Comparison of ENCODE assay signal across 9 cellular contexts in genomic region chr14:94394594-94395305, GRCh38. TPM values are rescaled to one million over a fixed set of nuclear protein-coding genes. Genes with fewer than 3 reads are reported as not detected.
A peak's percentile ranks its signal among the peaks of the same experiment; 100 is the strongest.
DNase-seq lines count a peak whose midpoint lies in the region; ATAC-seq, FAIRE-seq and TF ChIP-seq lines count a peak whose summit lies in the region.
"Had no signal": no experiment of that assay in that cellular context is flagged by ENCODE, and none has a peak within 500 bp of the region (broad histone marks: within the 10 kb centered on the region; RNA-seq: fewer than 3 reads in every experiment).

No MANE protein-coding gene starts in this region.

- no peaks in the 10 kb centered on the region for H3K36me3 ChIP-seq in A673 (ENCODE audit: insufficient read depth, low read length, poor library complexity, severe bottlenecking)
- H3K36me3 ChIP-seq in K562 (ENCODE audit: control insufficient read depth, insufficient read depth, low read length): no peaks in the 10 kb centered on the region
- H3K36me3 ChIP-seq in lower lobe of right lung: no peaks in the 10 kb centered on the region

- H3K27me3 ChIP-seq in A673 (replicated peaks; ENCODE audit: insufficient read depth, low read depth, low read length, poor library complexity): no peaks in the 10 kb centered on the region
- peaks cover 0 to 5% of the 10 kb centered on the region in 2 experiments; a peak in 1 of 5 replicates for H3K27me3 ChIP-seq in K562 (ENCODE audit: control insufficient read depth in 2 of 2, insufficient read depth in 2 of 2, low read length in 2 of 2)
- no peaks in the 10 kb centered on the region for H3K27me3 ChIP-seq in lower lobe of right lung (ENCODE audit: low read depth)

- no peak overlapping the region for H3K4me2 ChIP-seq in K562 (ENCODE audit: insufficient read depth, low read length)

- ATAC-seq in K562: no peak; the same call in 1 of the 3 replicates
- peak; percentile 5 to 42 for ATAC-seq in lower lobe of right lung
- ATAC-seq in HG03095 (IDR thresholded peaks at IDR 0.05; ENCODE audit: unreplicated experiment): no peak
- ATAC-seq in HG02588 (IDR thresholded peaks at IDR 0.05; ENCODE audit: unreplicated experiment): no peak
- no peak for ATAC-seq in GM18907 (IDR thresholded peaks at IDR 0.05; ENCODE audit: unreplicated experiment)
- no peak for ATAC-seq in GM19452 (IDR thresholded peaks at IDR 0.05; ENCODE audit: unreplicated experiment)

- no peak overlapping the region for H2AFZ ChIP-seq in K562 (ENCODE audit: low read depth, low read length)

- intact Hi-C loops in A673 (cut with micrococcal nuclease; ENCODE audit: unreplicated experiment): no loop called here
- intact Hi-C loops in K562 (cut with micrococcal nuclease): no loop called here
- intact Hi-C loops in lower lobe of right lung (cut with DNase I): no loop called here

- TF ChIP-seq RAD21 in K562 (CRISPR knock-in tag; conservative IDR thresholded peaks at IDR 0.05 in 1 of 2, IDR thresholded peaks at IDR 0.05 in 1 of 2): no peak

- H3K9ac ChIP-seq in K562 (ENCODE audit: insufficient read depth in 1 of 2, low read depth in 2 of 2, low read length in 2 of 2): no peak overlapping the region

- H3K9me3 ChIP-seq in A673 (ENCODE audit: low read depth, low read length, poor library complexity, severe bottlenecking) (no peaks in the 10 kb centered on the region), K562 (replicated peaks; ENCODE audit: control insufficient read depth, insufficient read depth, low read depth, low read length) (no peaks in the 10 kb centered on the region), lower lobe of right lung (no peaks in the 10 kb centered on the region)

- H4K20me1 ChIP-seq in K562 (replicated peaks; ENCODE audit: control insufficient read depth, insufficient read depth, low read length): no peaks in the 10 kb centered on the region

- H3K27ac ChIP-seq in A673 (ENCODE audit: low read depth, low read length, poor library complexity, severe bottlenecking) (no peak overlapping the region), K562 (ENCODE audit: extremely low read depth, low read depth, low read length) (no peak overlapping the region), lower lobe of right lung (peak overlapping the region; percentile 73)

- no peak for TF ChIP-seq EP300 in K562 (IDR thresholded peaks at IDR 0.05; ENCODE audit: low read length)

- BruUV-seq in A673 (replicated peaks; lab: Mats Ljungman, UMichigan) (no TSS peak), K562 (replicated peaks; lab: Mats Ljungman, UMichigan) (no TSS peak)

- no peaks in the 10 kb centered on the region for H3K79me2 ChIP-seq in K562 (ENCODE audit: control insufficient read depth, insufficient read depth, low read length)

- DNase-seq in A673 (ENCODE audit: low spot score): peak; percentile 17
- peak; percentile 84 to 92 for DNase-seq in Kasumi-1 (lab: John Stamatoyannopoulos, UW)
- DNase-seq in K562 (ENCODE audit: extremely low read depth in 1 of 4, low spot score in 3 of 4): no peak
- peak; percentile 76 for DNase-seq in lower lobe of right lung

- TF ChIP-seq CTCF in A673 (conservative IDR thresholded peaks at IDR 0.05; ENCODE audit: low read depth, low read length) (no peak), K562 (IDR thresholded peaks at IDR 0.05 in 2 of 3, conservative IDR thresholded peaks at IDR 0.05 in 1 of 3; ENCODE audit: insufficient read depth in 2 of 3, low read depth in 1 of 3, low read length in 3 of 3) (no peak), lower lobe of right lung (IDR thresholded peaks at IDR 0.05) (no peak)

- CTCF ChIA-PET in A673 (lab: Charles Lee) (no interaction called here), K562 (lab: Yijun Ruan, JAX; ENCODE audit: low intra/inter-chr PET ratio) (no interaction called here)

- H3K4me3 ChIP-seq in A673 (ENCODE audit: low read depth, low read length, poor library complexity, severe bottlenecking) (no peak overlapping the region), K562 (no peak overlapping the region), lower lobe of right lung (no peak overlapping the region)

- H3K9me1 ChIP-seq in K562 (ENCODE audit: control insufficient read depth, insufficient read depth, low read length): no peaks in the 10 kb centered on the region

- no peak for TF ChIP-seq POLR2A in K562 (conservative IDR thresholded peaks at IDR 0.05)

- FAIRE-seq in K562 (lab: Jason Lieb, UNC): no peak
- FAIRE-seq: islet of Langerhans had no signal

- peaks cover 7% of the 10 kb centered on the region for H3K4me1 ChIP-seq in A673 (ENCODE audit: insufficient read depth, low read length, poor library complexity, severe bottlenecking)
- no peaks in the 10 kb centered on the region for H3K4me1 ChIP-seq in K562 (replicated peaks in 1 of 2; ENCODE audit: control insufficient read depth in 2 of 2, insufficient read depth in 2 of 2, low read length in 2 of 2)
- peaks cover 66% of the 10 kb centered on the region for H3K4me1 ChIP-seq in lower lobe of right lung

- POLR2A ChIA-PET in A673 (lab: Charles Lee; ENCODE audit: low non-redundant PET): no interaction called here
- POLR2A ChIA-PET in K562 (lab: Yijun Ruan, JAX): interaction anchor here (0.6 kb wide), 1 partner anchor 288 kb away, joined by 3 read pairs; no protein-coding TSS in a partner anchor

- in situ Hi-C loops in K562 (cut with MboI): no loop called here

- 1% methylated on average over 11 of the region's 11 CpGs for WGBS in K562 (ENCODE audit: insufficient coverage, low coverage, missing lambda C conversion rate)

TF ChIP-seq in K562, 482 proteins besides CTCF, POLR2A, EP300 and RAD21 (continues in another document):
- TF ChIP-seq SAP30 (IDR thresholded peaks at IDR 0.05; ENCODE audit: borderline replicate concordance, insufficient read depth, low read depth, low read length, poor library complexity, severe bottlenecking): no peak
- TF ChIP-seq SMARCA4 (IDR thresholded peaks at IDR 0.05): no peak

RNA-seq across cellular contexts. Expression of gene SERPINA1, which starts 6.3 kb away (rescaled TPM):
- total RNA-seq in A673 (2021) (not detected in 2 replicates), K562 (2014; rRNA removed) (not detected in 2 replicates), K562 (2014; rRNA removed; fragmentation: Illumina TruSeq; extraction: Trizol) (not detected in 2 replicates), K562 (2015; rRNA removed; fragmentation: Illumina TruSeq; extraction: Trizol) (not detected in 2 replicates), K562 (2021) (4.1 and 6.0 TPM in 2 replicates), lower lobe of right lung (994 TPM)
- total RNA-seq in K562 (2011; cell fraction: chromatin; rRNA removed; ENCODE audit: low replicate concordance): not detected in 2 replicates
- total RNA-seq in K562 (2011; cell fraction: nucleolus; rRNA removed): not detected in 2 replicates
- total RNA-seq in K562 (2011; cell fraction: nucleoplasm; rRNA removed): not detected in 2 replicates
- polyA plus RNA-seq in K562 (2011; rRNA removed) (not detected in 2 replicates), K562 (2014; fragmentation: Illumina TruSeq; extraction: Trizol) (not detected in 2 replicates), K562 (2014; fragmentation: Nextera tagmentation; extraction: Ambion mirVana) (not detected), K562 (2014; rRNA removed) (not detected in 2 replicates)
- polyA plus RNA-seq in K562 (2011; cell fraction: cytosol; rRNA removed): not detected in 2 replicates
- not detected in 2 replicates for polyA plus RNA-seq in K562 (2011; cell fraction: nucleus; rRNA removed)
- polyA plus RNA-seq in K562 (2012): 0.08 TPM in 1 of 2 replicates, not detected in the other
- polyA minus RNA-seq in K562 (2011; rRNA and poly(A)+ RNA removed): 0.36 TPM in 1 of 2 replicates, not detected in the other
- 16.9 TPM in 1 of 2 replicates, not detected in the other for polyA minus RNA-seq in K562 (2011; cell fraction: cytosol; rRNA and poly(A)+ RNA removed)
- polyA minus RNA-seq in K562 (2011; cell fraction: nucleus; rRNA and poly(A)+ RNA removed): not detected in 2 replicates

RNA-seq across cellular contexts. Expression of gene SERPINA2, which starts 28.3 kb away (rescaled TPM):
- total RNA-seq in A673 (2021): not detected in 2 replicates
- not detected in 2 replicates for total RNA-seq in K562 (2011; cell fraction: chromatin; rRNA removed; ENCODE audit: low replicate concordance)
- total RNA-seq in K562 (2011; cell fraction: nucleolus; rRNA removed): not detected in 2 replicates
- total RNA-seq in K562 (2011; cell fraction: nucleoplasm; rRNA removed): not detected in 2 replicates
- total RNA-seq in K562 (2014; rRNA removed): not detected in 2 replicates
- not detected in 2 replicates for total RNA-seq in K562 (2014; rRNA removed; fragmentation: Illumina TruSeq; extraction: Trizol)
- not detected in 2 replicates for total RNA-seq in K562 (2015; rRNA removed; fragmentation: Illumina TruSeq; extraction: Trizol)
- not detected in 2 replicates for total RNA-seq in K562 (2021)
- polyA plus RNA-seq in K562 (2011; rRNA removed): not detected in 2 replicates
- not detected in 2 replicates for polyA plus RNA-seq in K562 (2011; cell fraction: cytosol; rRNA removed)
- polyA plus RNA-seq in K562 (2011; cell fraction: nucleus; rRNA removed): not detected in 2 replicates
- polyA plus RNA-seq in K562 (2012): not detected in 2 replicates
- polyA plus RNA-seq in K562 (2014; fragmentation: Illumina TruSeq; extraction: Trizol): not detected in 2 replicates
- polyA plus RNA-seq in K562 (2014; fragmentation: Nextera tagmentation; extraction: Ambion mirVana): not detected
- polyA plus RNA-seq in K562 (2014; rRNA removed): not detected in 2 replicates
- not detected in 2 replicates for polyA minus RNA-seq in K562 (2011; rRNA and poly(A)+ RNA removed)
- not detected in 2 replicates for polyA minus RNA-seq in K562 (2011; cell fraction: cytosol; rRNA and poly(A)+ RNA removed)
- polyA minus RNA-seq in K562 (2011; cell fraction: nucleus; rRNA and poly(A)+ RNA removed): not detected in 2 replicates
- total RNA-seq in lower lobe of right lung: not detected

RNA-seq across cellular contexts. Expression of gene SERPINA11, which starts 57.9 kb away (rescaled TPM):
- not detected in 2 replicates for total RNA-seq in A673 (2021)
- total RNA-seq in K562 (2011; cell fraction: chromatin; rRNA removed; ENCODE audit: low replicate concordance): not detected in 2 replicates
- not detected in 2 replicates for total RNA-seq in K562 (2011; cell fraction: nucleolus; rRNA removed)
- total RNA-seq in K562 (2011; cell fraction: nucleoplasm; rRNA removed): not detected in 2 replicates
- total RNA-seq in K562 (2014; rRNA removed): not detected in 2 replicates
- total RNA-seq in K562 (2014; rRNA removed; fragmentation: Illumina TruSeq; extraction: Trizol): not detected in 2 replicates
- not detected in 2 replicates for total RNA-seq in K562 (2015; rRNA removed; fragmentation: Illumina TruSeq; extraction: Trizol)
- not detected in 2 replicates for total RNA-seq in K562 (2021)
- polyA plus RNA-seq in K562 (2011; rRNA removed): not detected in 2 replicates
- not detected in 2 replicates for polyA plus RNA-seq in K562 (2011; cell fraction: cytosol; rRNA removed)
- not detected in 2 replicates for polyA plus RNA-seq in K562 (2011; cell fraction: nucleus; rRNA removed)
- not detected in 2 replicates for polyA plus RNA-seq in K562 (2012)
- not detected in 2 replicates for polyA plus RNA-seq in K562 (2014; fragmentation: Illumina TruSeq; extraction: Trizol)
- polyA plus RNA-seq in K562 (2014; fragmentation: Nextera tagmentation; extraction: Ambion mirVana): not detected
- not detected in 2 replicates for polyA plus RNA-seq in K562 (2014; rRNA removed)
- polyA minus RNA-seq in K562 (2011; rRNA and poly(A)+ RNA removed): not detected in 2 replicates
- not detected in 2 replicates for polyA minus RNA-seq in K562 (2011; cell fraction: cytosol; rRNA and poly(A)+ RNA removed)
- polyA minus RNA-seq in K562 (2011; cell fraction: nucleus; rRNA and poly(A)+ RNA removed): not detected in 2 replicates
- total RNA-seq in lower lobe of right lung: not detected

Comparison
In these comparisons a context has a peak if more than half of its experiments do, and no peak if none do; other contexts are left out.
1. DNase-seq: peak in A673 (single experiment), Kasumi-1 (2 of 2) and lower lobe of right lung (single experiment); none in K562 (0 of 4).
2. ATAC-seq: peak in lower lobe of right lung (2 of 2); none in K562 (single experiment), HG03095 (single experiment), HG02588 (single experiment), GM18907 (single experiment) and GM19452 (single experiment).
3. RNA of gene SERPINA1, which starts 6.3 kb away (total RNA-seq): 994 TPM in lower lobe of right lung (single experiment); not detected in A673 and 4.1 to 6.0 TPM in K562; every median in the first group is over 100 times any median in the second.